In the genomic region with DNA sequence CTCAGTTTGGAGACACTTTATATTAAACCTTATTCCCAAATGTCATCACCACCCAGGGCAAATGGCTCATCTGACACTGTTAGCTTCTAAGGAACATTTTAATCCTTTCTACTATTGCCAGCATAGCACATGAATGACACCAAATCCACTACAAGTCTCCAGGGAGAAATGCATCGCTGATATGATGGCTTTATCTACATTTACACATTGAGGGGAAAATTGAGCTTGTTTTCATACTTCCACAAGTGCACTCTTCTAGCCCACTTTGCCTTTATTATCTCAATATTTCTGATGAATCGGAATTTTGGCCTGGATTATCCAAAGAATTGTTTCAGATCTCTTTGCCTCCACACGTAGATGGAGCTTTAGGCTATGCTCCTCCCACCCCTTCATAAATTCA, we compare ENCODE assay signal across 16 cellular contexts.
DNase-seq lines count a peak whose midpoint lies in the region; ATAC-seq and TF ChIP-seq lines count a peak whose summit lies in the region.
"Had no signal": no experiment of that assay in that cellular context is flagged by ENCODE, and none has a peak within 500 bp of the region (broad histone marks: within the 10 kb centered on the region; RNA-seq: fewer than 3 reads in every experiment).

No MANE protein-coding gene starts in this region.

- H3K9me3 ChIP-seq in thymus (ENCODE audit: control insufficient read depth) (no peaks in the 10 kb centered on the region), transverse colon (no peaks in the 10 kb centered on the region)
- H3K9me3 ChIP-seq: colonic mucosa, gastrocnemius medialis, HAP-1, mucosa of descending colon, tibial artery had no signal

- intact Hi-C loops in transverse colon (cut with DNase I; ENCODE audit: low total_unique reads) (no loop called here), left colon (cut with DNase I, micrococcal nuclease) (no loop called here)

- peaks cover 3% of the 10 kb centered on the region for H3K27me3 Mint-ChIP-seq in stimulated activated naive CD8-positive, alpha-beta T cell treated with anti-CD3 and anti-CD28 coated beads, Interleukin-15, Interleukin-2, amounts not matched to agents 100 ng/mL and 50 ng/mL, for 24 hours
- peaks cover 2% of the 10 kb centered on the region for H3K27me3 Mint-ChIP-seq in activated naive CD8-positive, alpha-beta T cell treated with anti-CD3 and anti-CD28 coated beads, Interleukin-2, amount 50 U/mL, for 24 hours

- H3K27ac ChIP-seq in thymus (ENCODE audit: low read depth) (peak overlapping the region; percentile 80), transverse colon (no peak overlapping the region)
- H3K27ac ChIP-seq: gastrocnemius medialis, tibial artery had no signal

- TF ChIP-seq EP300 in transverse colon (IDR thresholded peaks at IDR 0.05; ENCODE audit: low read depth), result no peak

- H3K36me3 Mint-ChIP-seq in stimulated activated naive CD8-positive, alpha-beta T cell treated with anti-CD3 and anti-CD28 coated beads, Interleukin-15, Interleukin-2, amounts not matched to agents 100 ng/mL and 50 ng/mL, for 24 hours (ENCODE audit: low read depth), result peaks cover 18% of the 10 kb centered on the region
- H3K36me3 Mint-ChIP-seq in activated naive CD8-positive, alpha-beta T cell treated with anti-CD3 and anti-CD28 coated beads, Interleukin-2, amount 50 U/mL, for 24 hours (ENCODE audit: low read depth), result peaks cover 4% of the 10 kb centered on the region

- H3K4me3 ChIP-seq in thymus (ENCODE audit: low read length) (peak overlapping the region; percentile 48), transverse colon (no peak overlapping the region)
- H3K4me3 ChIP-seq: colonic mucosa, gastrocnemius medialis, HAP-1, mucosa of descending colon, tibial artery had no signal

- peak overlapping the region; percentile 90 for H3K27ac Mint-ChIP-seq in stimulated activated naive CD8-positive, alpha-beta T cell treated with anti-CD3 and anti-CD28 coated beads, Interleukin-15, Interleukin-2, amounts not matched to agents 100 ng/mL and 50 ng/mL, for 24 hours
- peak overlapping the region; percentile 91 for H3K27ac Mint-ChIP-seq in activated naive CD8-positive, alpha-beta T cell treated with anti-CD3 and anti-CD28 coated beads, Interleukin-2, amount 50 U/mL, for 24 hours

- no peak for ATAC-seq in stimulated activated naive CD8-positive, alpha-beta T cell treated with anti-CD3 and anti-CD28 coated beads, Interleukin-15, Interleukin-2, amounts not matched to agents 100 U/mL and 50 U/mL, for 24 hours
- no peak for ATAC-seq in activated naive CD8-positive, alpha-beta T cell treated with anti-CD3 and anti-CD28 coated beads, Interleukin-2, amount 50 U/mL, for 24 hours
- no peak for ATAC-seq in left colon
- ATAC-seq: gastrocnemius medialis had no signal

- no peaks in the 10 kb centered on the region for H3K9me3 Mint-ChIP-seq in stimulated activated naive CD8-positive, alpha-beta T cell treated with anti-CD3 and anti-CD28 coated beads, Interleukin-15, Interleukin-2, amounts not matched to agents 100 ng/mL and 50 ng/mL, for 24 hours
- no peaks in the 10 kb centered on the region for H3K9me3 Mint-ChIP-seq in activated naive CD8-positive, alpha-beta T cell treated with anti-CD3 and anti-CD28 coated beads, Interleukin-2, amount 50 U/mL, for 24 hours

- peaks cover 58% of the 10 kb centered on the region for H3K4me1 ChIP-seq in thymus (ENCODE audit: control insufficient read depth, insufficient read depth, low read length)
- peaks cover 0 to 5% (median 0%) of the 10 kb centered on the region in 4 donors for H3K4me1 ChIP-seq in transverse colon
- H3K4me1 ChIP-seq: colonic mucosa, gastrocnemius medialis, HAP-1, tibial artery had no signal

- no peak for DNase-seq in stimulated activated naive CD8-positive, alpha-beta T cell treated with anti-CD3 and anti-CD28 coated beads, Interleukin-15, Interleukin-2, amounts not matched to agents 100 U/mL and 50 U/mL, for 24 hours
- DNase-seq in OCI-M1 (lab: John Stamatoyannopoulos, UW) (peak; percentile 53), transverse colon (no peak), left colon (no peak)
- DNase-seq in activated naive CD8-positive, alpha-beta T cell treated with anti-CD3 and anti-CD28 coated beads, Interleukin-2, amount 50 U/mL, for 24 hours, result no peak
- no peak for DNase-seq in activated CD4-positive, CD25-positive, alpha-beta regulatory T cell treated with anti-CD3 and anti-CD28 coated beads, Interleukin-2, amount 50 U/mL, for 72 hours
- DNase-seq: colonic mucosa, DMS 273 treated with DMSO at 0.1 percent for 48 hours, gastrocnemius medialis, mucosa of descending colon, NCI-H2107, NCI-H69, tibial artery had no signal

- 71% methylated on average over 3 of the region's 3 CpGs for WGBS in thymus
- 89% methylated on average over 3 of the region's 3 CpGs; no CpG with 5 or more reads in 1 of the 2 donors for WGBS in transverse colon (ENCODE audit: low coverage in 1 of 2), 2 donors

- no peaks in the 10 kb centered on the region for H3K27me3 ChIP-seq in thymus (ENCODE audit: control insufficient read depth, insufficient read depth)
- no peaks in the 10 kb centered on the region for H3K27me3 ChIP-seq in transverse colon
- H3K27me3 ChIP-seq: colonic mucosa, gastrocnemius medialis, tibial artery had no signal

- in situ Hi-C loops in transverse colon (cut with MboI; ENCODE audit: low pct_ligation_motif_present in 1 of 4, low pct_unique_long_range_greater_than_20kb in 1 of 4, low sequenced_read_pairs in 3 of 4), result no loop called here

- H3K4me3 Mint-ChIP-seq in stimulated activated naive CD8-positive, alpha-beta T cell treated with anti-CD3 and anti-CD28 coated beads, Interleukin-15, Interleukin-2, amounts not matched to agents 100 ng/mL and 50 ng/mL, for 24 hours, result peak overlapping the region; percentile 77
- peak overlapping the region; percentile 72 for H3K4me3 Mint-ChIP-seq in activated naive CD8-positive, alpha-beta T cell treated with anti-CD3 and anti-CD28 coated beads, Interleukin-2, amount 50 U/mL, for 24 hours

- no peak for TF ChIP-seq POLR2A in transverse colon (IDR thresholded peaks at IDR 0.05)

- H3K36me3 ChIP-seq in thymus (ENCODE audit: control insufficient read depth, insufficient read depth), result no peaks in the 10 kb centered on the region
- H3K36me3 ChIP-seq in transverse colon, result no peaks in the 10 kb centered on the region
- H3K36me3 ChIP-seq: colonic mucosa, gastrocnemius medialis, HAP-1, tibial artery had no signal

- H3K4me1 Mint-ChIP-seq in stimulated activated naive CD8-positive, alpha-beta T cell treated with anti-CD3 and anti-CD28 coated beads, Interleukin-15, Interleukin-2, amounts not matched to agents 100 ng/mL and 50 ng/mL, for 24 hours (ENCODE audit: low read depth), result peaks cover 82% of the 10 kb centered on the region
- H3K4me1 Mint-ChIP-seq in activated naive CD8-positive, alpha-beta T cell treated with anti-CD3 and anti-CD28 coated beads, Interleukin-2, amount 50 U/mL, for 24 hours, result peaks cover 79% of the 10 kb centered on the region

- TF ChIP-seq CTCF in transverse colon (IDR thresholded peaks at IDR 0.05), result no peak
